In genomic region chr15:51681303-51681963, GRCh38 we compare ENCODE assay signal across 8 cellular contexts. TPM values are rescaled to one million over a fixed set of nuclear protein-coding genes. Genes with fewer than 3 reads are reported as not detected.
DNase-seq lines count a peak whose midpoint lies in the region; ATAC-seq and TF ChIP-seq lines count a peak whose summit lies in the region.

Gene SCG3, plus strand, starts transcription at chr15:51681503. Its CDS starts 253 bp downstream, at chr15:51681756.

- peak within 1 kb of the TSS; percentile 62 for H3K4me3 Mint-ChIP-seq in nephron progenitor cell

- peaks cover 52% of the 10 kb centered on the region for H3K27me3 Mint-ChIP-seq in nephron progenitor cell (ENCODE audit: low read depth, poor library complexity)

- H3K4me1 Mint-ChIP-seq in nephron progenitor cell: peaks cover 4% of the 10 kb centered on the region

- peak within 1 kb of the TSS; percentile 76 for H3K4me3 ChIP-seq in HUES6 (ENCODE audit: low read depth, low read length)

- peak within 1 kb of the TSS; percentile 67 for H3K9ac ChIP-seq in HUES6 (ENCODE audit: low read length)

- DNase-seq in C1 segment of cervical spinal cord (lab: John Stamatoyannopoulos, UW) (peak in 13 of 14 donors; percentile 15 to 87 (median 58)), RPMI7951 (ENCODE audit: low read depth) (peak; percentile 64), activated gamma-delta T cell treated with Interleukin-2 at 50 U/mL for 16 hours (peak; percentile 44), foreskin melanocyte (peak; percentile 65), nephron progenitor cell (peak; percentile 99)
- DNase-seq in stimulated activated naive CD8-positive, alpha-beta T cell treated with anti-CD3 and anti-CD28 coated beads, Interleukin-15, Interleukin-2, amounts not matched to agents 100 U/mL and 50 U/mL, for 24 hours: peak; percentile 80

- TF ChIP-seq CTCF in nephron progenitor cell (IDR thresholded peaks at IDR 0.05): no peak

- no peaks in the 10 kb centered on the region for H3K36me3 Mint-ChIP-seq in nephron progenitor cell (ENCODE audit: low read depth)

- no peaks in the 10 kb centered on the region for H3K9me3 Mint-ChIP-seq in nephron progenitor cell

- no peaks in the 10 kb centered on the region for H3K36me3 ChIP-seq in HUES6 (ENCODE audit: control insufficient read depth, insufficient read depth, low read length)

- no peaks in the 10 kb centered on the region for H3K9me3 ChIP-seq in HUES6 (ENCODE audit: control insufficient read depth, insufficient read depth, low read depth, low read length)

- no peaks in the 10 kb centered on the region for H3K4me1 ChIP-seq in HUES6 (ENCODE audit: control insufficient read depth, insufficient read depth, low read length)

- H3K27ac ChIP-seq in HUES6 (ENCODE audit: low read depth, low read length): peak within 1 kb of the TSS; percentile 57

- H3K27ac Mint-ChIP-seq in nephron progenitor cell: no peak within 1 kb of the TSS

- no peaks in the 10 kb centered on the region for H3K27me3 ChIP-seq in HUES6 (ENCODE audit: control insufficient read depth, insufficient read depth, low read length)

- peak; percentile 78 for ATAC-seq in stimulated activated naive CD8-positive, alpha-beta T cell treated with anti-CD3 and anti-CD28 coated beads, Interleukin-15, Interleukin-2, amounts not matched to agents 100 U/mL and 50 U/mL, for 24 hours
- no peak for ATAC-seq in GM18909 (IDR thresholded peaks at IDR 0.05; ENCODE audit: poor library complexity, unreplicated experiment)

RNA-seq across cellular contexts. Expression of gene SCG3, which starts in this region (rescaled TPM):
- not detected in 2 replicates for total RNA-seq in RPMI7951 (2014; rRNA removed; shearing (Covaris generic))

Comparison
In these comparisons a context has a peak if more than half of its experiments do, and no peak if none do; other contexts are left out.
1. Peak in DNase-seq in RPMI7951; RNA of the gene not detected or under 1 TPM.
2. DNase-seq: peak in every context shown above with its lines; median percentile 99 in nephron progenitor cell; 80 in stimulated activated naive CD8-positive, alpha-beta T cell treated with anti-CD3 and anti-CD28 coated beads, Interleukin-15, Interleukin-2, amounts not matched to agents 100 U/mL and 50 U/mL, for 24 hours; 65 in foreskin melanocyte; 64 in RPMI7951; 58 in C1 segment of cervical spinal cord; 44 in activated gamma-delta T cell treated with Interleukin-2 at 50 U/mL for 16 hours.